Comparison of ENCODE assay signal across 9 cellular contexts in the genomic region with DNA sequence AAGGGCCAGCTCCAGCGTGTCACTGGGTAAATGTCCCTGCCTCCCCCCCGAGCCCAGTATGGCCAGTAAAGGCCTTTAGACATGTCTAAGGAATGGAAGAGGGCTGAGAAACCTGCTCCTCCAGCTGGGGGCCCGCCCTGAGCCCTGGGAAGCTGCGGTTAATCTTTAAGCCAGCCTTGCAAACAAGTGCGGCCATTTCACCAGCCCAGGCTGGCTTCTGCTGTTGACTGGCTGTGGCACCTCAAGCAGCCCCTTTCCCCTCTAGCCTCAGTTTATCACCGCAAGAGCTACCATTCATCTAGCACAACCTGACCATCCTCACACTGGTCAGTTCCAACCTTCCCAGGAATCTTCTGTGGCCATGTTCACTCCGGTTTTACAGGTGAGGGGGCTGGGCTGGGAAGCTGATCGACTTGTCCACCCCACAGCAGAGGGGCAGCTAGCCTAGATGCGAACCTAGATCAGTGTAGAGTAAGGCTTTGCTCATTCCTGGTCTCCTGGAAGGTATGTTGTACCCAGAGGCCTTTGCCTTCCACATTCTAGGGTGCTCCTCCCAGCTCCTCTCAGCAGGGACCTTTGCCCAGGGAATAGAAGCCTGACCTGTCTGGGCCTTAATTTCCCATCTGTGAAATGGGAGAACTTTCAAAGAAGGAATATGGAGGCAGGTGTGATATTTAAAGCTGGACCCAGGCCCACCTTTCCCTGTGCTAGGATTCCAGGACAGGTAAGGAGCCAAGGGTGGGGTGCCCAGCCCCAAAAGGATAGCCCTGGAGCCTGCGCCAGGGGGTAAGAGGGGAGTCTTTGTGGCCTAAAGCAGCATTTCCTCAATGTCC. TPM values are rescaled to one million over a fixed set of nuclear protein-coding genes. Genes with fewer than 3 reads are reported as not detected.
A peak's percentile ranks its signal among the peaks of the same experiment; 100 is the strongest.
DNase-seq lines count a peak whose midpoint lies in the region; ATAC-seq and TF ChIP-seq lines count a peak whose summit lies in the region.
"Had no signal": no experiment of that assay in that cellular context is flagged by ENCODE, and none has a peak within 500 bp of the region (broad histone marks: within the 10 kb centered on the region; RNA-seq: fewer than 3 reads in every experiment).

No MANE protein-coding gene starts in this region.

- H3K27ac ChIP-seq in lung (ENCODE audit: low read depth in 1 of 2, low read length in 1 of 2), result peak overlapping the region in 1 of 2 donors; percentile 34
- H3K27ac ChIP-seq: HL-60 had no signal

- POLR2A ChIA-PET in activated naive CD8-positive, alpha-beta T cell treated with anti-CD3 and anti-CD28 coated beads, Interleukin-2, amount 10 ng/mL, durations not matched to agents 7 days and 5 days (lab: Charles Lee), result interaction anchor here (0.8 kb wide), 1 partner anchor 74 kb away, joined by 3 read pairs; no protein-coding TSS in a partner anchor

- H3K27me3 ChIP-seq in lung (ENCODE audit: control insufficient read depth, insufficient read depth), result no peaks in the 10 kb centered on the region
- no peaks in the 10 kb centered on the region for H3K27me3 ChIP-seq in BE2C

- no peaks in the 10 kb centered on the region for H3K36me3 Mint-ChIP-seq in activated naive CD4-positive, alpha-beta T cell treated with anti-CD3 and anti-CD28 coated beads, Interleukin-2, amount 50 U/mL, for 24 hours
- no peaks in the 10 kb centered on the region for H3K36me3 Mint-ChIP-seq in activated naive CD8-positive, alpha-beta T cell treated with anti-CD3 and anti-CD28 coated beads, Interleukin-2, amount 10 ng/mL, durations not matched to agents 7 days and 5 days

- peaks cover 20% of the 10 kb centered on the region for H3K4me1 Mint-ChIP-seq in activated naive CD4-positive, alpha-beta T cell treated with anti-CD3 and anti-CD28 coated beads, Interleukin-2, amount 50 U/mL, for 24 hours
- H3K4me1 Mint-ChIP-seq in activated naive CD8-positive, alpha-beta T cell treated with anti-CD3 and anti-CD28 coated beads, Interleukin-2, amount 10 ng/mL, durations not matched to agents 7 days and 5 days, result peaks cover 26% of the 10 kb centered on the region

- H3K9me3 Mint-ChIP-seq in activated naive CD4-positive, alpha-beta T cell treated with anti-CD3 and anti-CD28 coated beads, Interleukin-2, amount 50 U/mL, for 24 hours, result no peaks in the 10 kb centered on the region
- H3K9me3 Mint-ChIP-seq in activated naive CD8-positive, alpha-beta T cell treated with anti-CD3 and anti-CD28 coated beads, Interleukin-2, amount 10 ng/mL, durations not matched to agents 7 days and 5 days, result no peaks in the 10 kb centered on the region

- H3K4me3 Mint-ChIP-seq in activated naive CD4-positive, alpha-beta T cell treated with anti-CD3 and anti-CD28 coated beads, Interleukin-2, amount 50 U/mL, for 24 hours, result peak overlapping the region; percentile 85
- H3K4me3 Mint-ChIP-seq in activated naive CD8-positive, alpha-beta T cell treated with anti-CD3 and anti-CD28 coated beads, Interleukin-2, amount 10 ng/mL, durations not matched to agents 7 days and 5 days, result peak overlapping the region; percentile 83

- 74 to 88% methylated on average over 10 of the region's 10 CpGs for WGBS in lung, 2 donors

- H3K9me3 ChIP-seq in lung (ENCODE audit: control insufficient read depth in 2 of 2, insufficient read depth in 1 of 2, low read length in 1 of 2) (no peaks in the 10 kb centered on the region), BE2C (no peaks in the 10 kb centered on the region)

- H3K4me3 ChIP-seq in lung (peak overlapping the region; percentile 52), BE2C (ENCODE audit: low read depth, low read length) (no peak overlapping the region)

- peaks cover 0 to 9% of the 10 kb centered on the region in 2 donors for H3K4me1 ChIP-seq in lung (ENCODE audit: control insufficient read depth in 2 of 2, insufficient read depth in 2 of 2, low read length in 2 of 2)
- H3K4me1 ChIP-seq in BE2C, result no peaks in the 10 kb centered on the region

- no peak for TF ChIP-seq CTCF in lung (IDR thresholded peaks at IDR 0.05; ENCODE audit: control extremely low read depth, extremely low read depth)
- no peak for TF ChIP-seq CTCF in BE2C (IDR thresholded peaks at IDR 0.05; ENCODE audit: low read depth, low read length)

- no peak overlapping the region for H3K27ac Mint-ChIP-seq in activated naive CD4-positive, alpha-beta T cell treated with anti-CD3 and anti-CD28 coated beads, Interleukin-2, amount 50 U/mL, for 24 hours
- no peak overlapping the region for H3K27ac Mint-ChIP-seq in activated naive CD8-positive, alpha-beta T cell treated with anti-CD3 and anti-CD28 coated beads, Interleukin-2, amount 10 ng/mL, durations not matched to agents 7 days and 5 days

- H3K36me3 ChIP-seq in lung (ENCODE audit: control insufficient read depth in 2 of 2, insufficient read depth in 2 of 2, low read length in 2 of 2) (no peaks in the 10 kb centered on the region), BE2C (no peaks in the 10 kb centered on the region)

- no peak for DNase-seq in activated naive CD4-positive, alpha-beta T cell treated with Interleukin-2 at 50 U/mL for 16 hours
- peak; percentile 27 for DNase-seq in activated naive CD8-positive, alpha-beta T cell treated with anti-CD3 and anti-CD28 coated beads, Interleukin-2, amount 10 ng/mL, durations not matched to agents 7 days and 5 days
- DNase-seq in lung (ENCODE audit: low spot score), result peak; percentile 69
- DNase-seq in ureter (ENCODE audit: low spot score), result peak; percentile 86
- no peak for DNase-seq in SKM-1 (lab: John Stamatoyannopoulos, UW; ENCODE audit: unreplicated experiment)
- DNase-seq in BE2C, result no peak

- no peaks in the 10 kb centered on the region for H3K27me3 Mint-ChIP-seq in activated naive CD4-positive, alpha-beta T cell treated with anti-CD3 and anti-CD28 coated beads, Interleukin-2, amount 50 U/mL, for 24 hours
- H3K27me3 Mint-ChIP-seq in activated naive CD8-positive, alpha-beta T cell treated with anti-CD3 and anti-CD28 coated beads, Interleukin-2, amount 10 ng/mL, durations not matched to agents 7 days and 5 days, result no peaks in the 10 kb centered on the region

- no peak for ATAC-seq in activated naive CD8-positive, alpha-beta T cell treated with anti-CD3 and anti-CD28 coated beads, Interleukin-2, amount 10 ng/mL, durations not matched to agents 7 days and 5 days (ENCODE audit: low read depth)
- no peak for ATAC-seq in lung (ENCODE audit: insufficient read depth, low FRiP score)
- ATAC-seq in GM18868 (IDR thresholded peaks at IDR 0.05; ENCODE audit: unreplicated experiment), result no peak

RNA-seq across cellular contexts. Expression of gene SRC, which starts 1.2 kb away (rescaled TPM):
- 1 to 10 TPM; 4.5 to 5.6 TPM for total RNA-seq in activated naive CD8-positive, alpha-beta T cell treated with anti-CD3 and anti-CD28 coated beads, Interleukin-2, amount 10 ng/mL, durations not matched to agents 7 days and 5 days
- total RNA-seq in lung (10 to 100 TPM; 57.8 to 69.5 TPM), ureter (166 TPM)
- 10 to 100 TPM; 35.6 to 42.5 TPM for polyA plus RNA-seq in lung
- polyA plus RNA-seq in BE2C (2012; ENCODE audit: insufficient read depth, insufficient read length, low read depth), result 12.5 TPM

RNA-seq across cellular contexts. Expression of gene MANBAL, which starts 55.3 kb away (rescaled TPM):
- total RNA-seq in activated naive CD8-positive, alpha-beta T cell treated with anti-CD3 and anti-CD28 coated beads, Interleukin-2, amount 10 ng/mL, durations not matched to agents 7 days and 5 days, result 10 to 100 TPM; 12.0 to 13.4 TPM
- 10 to 100 TPM; 20.8 to 37.3 TPM for total RNA-seq in lung
- 10 to 100 TPM; 41.4 to 57.4 TPM for polyA plus RNA-seq in lung
- total RNA-seq in ureter, result 73.9 TPM
- polyA plus RNA-seq in BE2C (2012; ENCODE audit: insufficient read depth, insufficient read length, low read depth), result 51.0 TPM

Comparison
In these comparisons a context has a peak if more than half of its experiments do, and no peak if none do; other contexts are left out.
1. DNase-seq: peak in activated naive CD8-positive, alpha-beta T cell treated with anti-CD3 and anti-CD28 coated beads, Interleukin-2, amount 10 ng/mL, durations not matched to agents 7 days and 5 days (single experiment), lung (single experiment) and ureter (single experiment); none in activated naive CD4-positive, alpha-beta T cell treated with Interleukin-2 at 50 U/mL for 16 hours (single experiment), SKM-1 (single experiment) and BE2C (single experiment).
2. RNA of gene SRC, which starts 1.2 kb away (total RNA-seq): 166 TPM in ureter (single experiment) and 57.8 to 69.5 TPM in lung; 4.5 to 5.6 TPM in activated naive CD8-positive, alpha-beta T cell treated with anti-CD3 and anti-CD28 coated beads, Interleukin-2, amount 10 ng/mL, durations not matched to agents 7 days and 5 days; every median in the first group is over 4 times any median in the second.